37 cellular contexts compared by ENCODE assay signal in the genomic region with DNA sequence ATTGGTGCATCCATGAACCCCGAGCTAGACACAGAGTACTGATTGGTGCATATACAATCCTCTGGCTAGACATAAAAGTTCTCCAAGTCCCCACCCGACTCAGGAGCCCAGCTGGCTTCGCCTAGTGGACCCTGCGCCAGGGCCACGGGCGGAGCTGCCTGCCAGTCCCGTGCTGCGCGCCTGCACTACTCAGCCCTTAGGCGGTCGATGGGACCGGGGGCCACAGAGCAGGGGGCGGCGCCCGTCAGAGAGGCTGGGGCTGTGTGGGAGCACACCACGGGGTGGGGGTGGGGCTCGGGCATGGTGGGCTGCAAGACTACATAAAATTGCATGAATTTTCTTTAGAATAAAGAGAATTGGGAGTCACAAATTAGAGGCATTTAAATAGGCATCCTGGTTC.
"Had no signal": no experiment of that assay in that cellular context is flagged by ENCODE, and none has a peak within 500 bp of the region (broad histone marks: within the 10 kb centered on the region; RNA-seq: fewer than 3 reads in every experiment).

No MANE protein-coding gene starts in this region.

- H3K27me3 ChIP-seq: adrenal gland, body of pancreas, brain microvascular endothelial cell, breast epithelium had no signal

- H3K4me1 Mint-ChIP-seq: activated B cell treated with CpG ODN at 0.5 μM for 24 hours; activated CD4-positive, alpha-beta T cell treated with anti-CD3 and anti-CD28 coated beads, Interleukin-2, amount 10 ng/mL, durations not matched to agents 24 days and 14 days; activated naive CD8-positive, alpha-beta T cell treated with anti-CD3 and anti-CD28 coated beads for 36 hours; activated T-helper 17 cell treated with anti-CD3 and anti-CD28 coated beads, Interleukin-2, amount 50 U/mL, for 72 hours; central memory CD8-positive, alpha-beta T cell had no signal

- H3K4me1 ChIP-seq: adrenal gland, body of pancreas, breast epithelium had no signal

- H3K4me3 ChIP-seq: adrenal gland, body of pancreas, breast epithelium had no signal

- H3K36me3 ChIP-seq: adrenal gland, brain microvascular endothelial cell, breast epithelium had no signal

- ATAC-seq: activated CD8-positive, alpha-beta T cell treated with anti-CD3 and anti-CD28 coated beads for 36 hours; activated naive CD4-positive, alpha-beta T cell treated with anti-CD3 and anti-CD28 coated beads, Interleukin-2, amount 50 U/mL, for 72 hours; activated T-cell treated with anti-CD3 and anti-CD28 coated beads, Interleukin-2, amount 50 U/mL, for 4 hours; activated T-cell treated with anti-CD3 and anti-CD28 coated beads, Interleukin-2, amount 50 U/mL, for 72 hours; activated T-helper 17 cell treated with anti-CD3 and anti-CD28 coated beads, Interleukin-2, amount 50 U/mL, for 72 hours; body of pancreas had no signal

- H3K27ac ChIP-seq: adrenal gland, body of pancreas, brain microvascular endothelial cell, breast epithelium, VCaP had no signal

- H3K27me3 Mint-ChIP-seq: activated B cell treated with CpG ODN at 0.5 μM for 24 hours; activated CD4-positive, alpha-beta memory T cell treated with anti-CD3 and anti-CD28 coated beads for 36 hours; activated CD4-positive, alpha-beta T cell treated with anti-CD3 and anti-CD28 coated beads, Interleukin-2, amount 10 ng/mL, durations not matched to agents 24 days and 14 days; activated CD8-positive, alpha-beta T cell treated with anti-CD3 and anti-CD28 coated beads for 36 hours; activated naive CD8-positive, alpha-beta T cell treated with anti-CD3 and anti-CD28 coated beads for 36 hours; activated T-helper 17 cell treated with anti-CD3 and anti-CD28 coated beads, Interleukin-2, amount 50 U/mL, for 72 hours; central memory CD8-positive, alpha-beta T cell had no signal

- H3K27ac Mint-ChIP-seq: activated B cell treated with CpG ODN at 0.5 μM for 24 hours; activated CD4-positive, alpha-beta memory T cell treated with anti-CD3 and anti-CD28 coated beads for 36 hours; activated CD4-positive, alpha-beta T cell treated with anti-CD3 and anti-CD28 coated beads, Interleukin-2, amount 10 ng/mL, durations not matched to agents 24 days and 14 days; activated CD8-positive, alpha-beta T cell treated with anti-CD3 and anti-CD28 coated beads for 36 hours; activated naive CD4-positive, alpha-beta T cell treated with anti-CD3 and anti-CD28 coated beads for 36 hours; activated naive CD4-positive, alpha-beta T cell treated with anti-CD3 and anti-CD28 coated beads, Interleukin-2, amount 50 U/mL, for 72 hours; activated naive CD8-positive, alpha-beta T cell treated with anti-CD3 and anti-CD28 coated beads for 36 hours; activated T-cell treated with anti-CD3 and anti-CD28 coated beads, Interleukin-2, amount 50 U/mL, for 72 hours; activated T-helper 1 cell treated with anti-CD3 and anti-CD28 coated beads, Interleukin-12 subunit alpha, Interleukin-12 subunit beta, Interleukin-2, Interleukin-4 antibody, amounts not matched to agents 30 ng/mL and 10 ng/mL and 1 ng/mL, durations not matched to agents 14 hours and 24 hours and 36 hours; activated T-helper 17 cell treated with anti-CD3 and anti-CD28 coated beads, Interleukin-2, amount 50 U/mL, for 72 hours; T-helper 1 cell treated with Interleukin-12 subunit alpha and Interleukin-12 subunit beta and Interleukin-4 antibody, amounts not matched to agents 30 μg/mL and 1 μg/mL, for 36 hours; T-helper 2 cell treated with Interferon-gamma antibody and Interleukin-4, amounts not matched to agents 5 μg/mL and 100 μg/mL, for 36 hours had no signal

- DNase-seq: activated B cell treated with CpG ODN at 0.5 μM for 24 hours; activated CD4-positive, alpha-beta memory T cell treated with anti-CD3 and anti-CD28 coated beads for 36 hours; activated CD4-positive, alpha-beta T cell treated with anti-CD3 and anti-CD28 coated beads for 4 hours; activated CD4-positive, alpha-beta T cell treated with anti-CD3 and anti-CD28 coated beads, Interleukin-2, amount 10 ng/mL, durations not matched to agents 24 days and 14 days; activated CD4-positive, alpha-beta T cell treated with anti-CD3 and anti-CD28 coated beads, Interleukin-2, amount 50 U/mL, for 1 hour; activated CD4-positive, alpha-beta T cell treated with anti-CD3 and anti-CD28 coated beads, Interleukin-2, amount 50 U/mL, for 4 hours; activated CD4-positive, CD25-positive, alpha-beta regulatory T cell treated with anti-CD3 and anti-CD28 coated beads, Interleukin-2, amount 50 U/mL, for 72 hours; activated CD8-positive, alpha-beta memory T cell treated with anti-CD3 and anti-CD28 coated beads, Interleukin-2, amount 50 U/mL, for 4 hours; activated CD8-positive, alpha-beta T cell treated with anti-CD3 and anti-CD28 coated beads for 36 hours; activated effector memory CD4-positive, alpha-beta T cell treated with anti-CD3 and anti-CD28 coated beads, Interleukin-2, amount 50 U/mL, for 16 hours; activated gamma-delta T cell treated with Interleukin-2 at 50 U/mL for 16 hours; activated naive CD4-positive, alpha-beta T cell; activated naive CD4-positive, alpha-beta T cell treated with anti-CD3 and anti-CD28 coated beads for 36 hours; activated naive CD4-positive, alpha-beta T cell treated with anti-CD3 and anti-CD28 coated beads, Interleukin-2, amount 50 U/mL, for 16 hours; activated naive CD8-positive, alpha-beta T cell treated with anti-CD3 and anti-CD28 coated beads for 36 hours; activated T-cell treated with anti-CD3 and anti-CD28 coated beads for 4 hours; activated T-cell treated with anti-CD3 and anti-CD28 coated beads, Interleukin-2, amount 50 U/mL, for 1 hour; activated T-cell treated with anti-CD3 and anti-CD28 coated beads, Interleukin-2, amount 50 U/mL, for 4 hours; activated T-cell treated with anti-CD3 and anti-CD28 coated beads, Interleukin-2, amount 50 U/mL, for 72 hours; adrenal gland; amniotic stem cell; aorta; body of pancreas; brain microvascular endothelial cell; caudate nucleus; cerebellar nuclear complex; T-helper 1 cell; T-helper 2 cell; T-helper 9 cell had no signal

- H3K9me3 Mint-ChIP-seq: activated B cell treated with CpG ODN at 0.5 μM for 24 hours; activated CD4-positive, alpha-beta T cell treated with anti-CD3 and anti-CD28 coated beads, Interleukin-2, amount 10 ng/mL, durations not matched to agents 24 days and 14 days; activated CD8-positive, alpha-beta T cell treated with anti-CD3 and anti-CD28 coated beads for 36 hours; activated naive CD4-positive, alpha-beta T cell treated with anti-CD3 and anti-CD28 coated beads, Interleukin-2, amount 50 U/mL, for 72 hours; activated naive CD8-positive, alpha-beta T cell treated with anti-CD3 and anti-CD28 coated beads for 36 hours; activated T-cell treated with anti-CD3 and anti-CD28 coated beads, Interleukin-2, amount 50 U/mL, for 4 hours; activated T-helper 1 cell treated with anti-CD3 and anti-CD28 coated beads, Interleukin-12 subunit alpha, Interleukin-12 subunit beta, Interleukin-2, Interleukin-4 antibody, amounts not matched to agents 30 ng/mL and 10 ng/mL and 1 ng/mL, durations not matched to agents 14 hours and 24 hours and 36 hours; activated T-helper 17 cell treated with anti-CD3 and anti-CD28 coated beads, Interleukin-2, amount 50 U/mL, for 72 hours; central memory CD8-positive, alpha-beta T cell; T-helper 1 cell treated with Interleukin-12 subunit alpha and Interleukin-12 subunit beta and Interleukin-4 antibody, amounts not matched to agents 30 μg/mL and 1 μg/mL, for 36 hours; T-helper 2 cell treated with Interferon-gamma antibody and Interleukin-4, amounts not matched to agents 5 μg/mL and 100 μg/mL, for 36 hours had no signal

- H3K9me3 ChIP-seq: adrenal gland, body of pancreas, breast epithelium had no signal

- H3K4me3 Mint-ChIP-seq: activated B cell treated with CpG ODN at 0.5 μM for 24 hours; activated CD4-positive, alpha-beta memory T cell treated with anti-CD3 and anti-CD28 coated beads for 36 hours; activated CD4-positive, alpha-beta T cell treated with anti-CD3 and anti-CD28 coated beads, Interleukin-2, amount 10 ng/mL, durations not matched to agents 24 days and 14 days; activated CD8-positive, alpha-beta T cell treated with anti-CD3 and anti-CD28 coated beads for 36 hours; activated naive CD4-positive, alpha-beta T cell treated with anti-CD3 and anti-CD28 coated beads for 36 hours; activated naive CD8-positive, alpha-beta T cell treated with anti-CD3 and anti-CD28 coated beads for 36 hours; activated T-cell treated with anti-CD3 and anti-CD28 coated beads, Interleukin-2, amount 50 U/mL, for 4 hours; activated T-cell treated with anti-CD3 and anti-CD28 coated beads, Interleukin-2, amount 50 U/mL, for 72 hours; activated T-helper 1 cell treated with anti-CD3 and anti-CD28 coated beads, Interleukin-12 subunit alpha, Interleukin-12 subunit beta, Interleukin-2, Interleukin-4 antibody, amounts not matched to agents 30 ng/mL and 10 ng/mL and 1 ng/mL, durations not matched to agents 14 hours and 24 hours and 36 hours; activated T-helper 17 cell treated with anti-CD3 and anti-CD28 coated beads, Interleukin-2, amount 50 U/mL, for 72 hours; central memory CD8-positive, alpha-beta T cell; T-helper 1 cell treated with Interleukin-12 subunit alpha and Interleukin-12 subunit beta and Interleukin-4 antibody, amounts not matched to agents 30 μg/mL and 1 μg/mL, for 36 hours; T-helper 2 cell treated with Interferon-gamma antibody and Interleukin-4, amounts not matched to agents 5 μg/mL and 100 μg/mL, for 36 hours had no signal
